1 cellular context compared by ENCODE assay signal in genomic region chr20:31868853-31869672, GRCh38.
TF ChIP-seq lines count a peak whose summit lies in the region.

No MANE protein-coding gene starts in this region.

TF ChIP-seq in GM12878, 131 proteins besides CTCF, POLR2A, EP300 and RAD21:
- no peak for TF ChIP-seq MYC (IDR thresholded peaks at IDR 0.05; ENCODE audit: insufficient read depth, insufficient read length, insufficient replicate concordance, low read length, severe bottlenecking)
- no peak for TF ChIP-seq BMI1 (IDR thresholded peaks at IDR 0.05; ENCODE audit: borderline replicate concordance)
- no peak for TF ChIP-seq MTA2 (IDR thresholded peaks at IDR 0.05; ENCODE audit: low read depth)
- no peak for TF ChIP-seq PKNOX1 (IDR thresholded peaks at IDR 0.05)
- no peak for TF ChIP-seq SMAD5 (IDR thresholded peaks at IDR 0.05; ENCODE audit: low read depth)
- TF ChIP-seq MYB (IDR thresholded peaks at IDR 0.05; ENCODE audit: borderline replicate concordance, low read depth, low read length) = no peak
- no peak for TF ChIP-seq TBL1XR1 (IDR thresholded peaks at IDR 0.05; ENCODE audit: low read depth, low read length)
